10 cellular contexts compared by ENCODE assay signal in the genomic region with DNA sequence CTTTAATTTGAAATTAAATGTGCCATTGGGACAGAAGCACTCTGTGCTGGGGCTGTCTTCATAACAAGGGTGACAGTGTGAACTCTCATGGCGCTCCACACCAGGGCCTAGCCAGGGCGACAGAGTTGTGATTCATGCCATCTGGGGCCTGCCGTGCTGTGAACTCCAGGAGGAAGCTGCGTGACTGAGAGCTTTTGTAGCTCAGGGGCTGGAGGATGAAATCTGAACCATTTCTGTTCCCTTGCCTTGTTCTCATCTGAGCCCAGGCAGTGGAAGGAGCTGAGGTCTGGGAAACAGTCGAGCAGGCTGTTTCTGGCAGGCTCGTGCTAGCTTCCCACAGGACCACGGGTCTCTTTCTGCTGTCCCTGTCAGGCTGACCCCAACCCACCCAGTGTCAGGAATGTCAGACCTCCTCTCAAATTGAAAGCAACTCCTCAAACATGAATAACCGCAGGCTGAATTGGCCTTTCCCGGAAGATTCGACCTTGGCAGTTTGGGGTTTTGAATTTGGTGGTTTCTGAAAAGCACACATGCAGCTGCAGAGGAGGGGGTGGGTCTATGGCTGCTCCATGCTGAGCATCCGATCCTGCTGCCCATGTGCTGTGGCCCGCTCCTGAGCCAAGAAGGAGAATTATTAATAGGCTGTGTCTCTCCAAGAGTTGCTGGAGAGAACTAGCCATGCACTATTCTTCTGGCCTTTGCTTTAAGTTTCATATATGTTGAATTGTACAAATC.
DNase-seq lines count a peak whose midpoint lies in the region; ATAC-seq and TF ChIP-seq lines count a peak whose summit lies in the region.
"Had no signal": no experiment of that assay in that cellular context is flagged by ENCODE, and none has a peak within 500 bp of the region (broad histone marks: within the 10 kb centered on the region; RNA-seq: fewer than 3 reads in every experiment).

No MANE protein-coding gene starts in this region.

- no peak for DNase-seq in activated naive CD8-positive, alpha-beta T cell treated with anti-CD3 and anti-CD28 coated beads, Interleukin-2, amount 10 ng/mL, durations not matched to agents 7 days and 5 days
- no peak for DNase-seq in activated naive CD8-positive, alpha-beta T cell treated with anti-CD3 and anti-CD28 coated beads for 36 hours
- peak; percentile 14 to 80 (median 72) for DNase-seq in dorsolateral prefrontal cortex
- no peak for DNase-seq in vagina (ENCODE audit: extremely low spot score in 2 of 2)
- DNase-seq in COLO668 (lab: John Stamatoyannopoulos, UW; ENCODE audit: unreplicated experiment) = no peak
- DNase-seq: activated naive CD8-positive, alpha-beta T cell treated with anti-CD3 and anti-CD28 coated beads, Interleukin-2, amount 50 U/mL, for 24 hours; CD4-positive, alpha-beta memory T cell had no signal

- intact Hi-C loops in dorsolateral prefrontal cortex (cut with DNase I) = loop anchor here in 1 of 2 donors (5.0 kb wide), 2 partner anchors 35 to 295 kb away; no protein-coding TSS in a partner anchor
- intact Hi-C loops in vagina (cut with DNase I) = no loop called here

- H3K4me1 Mint-ChIP-seq in activated naive CD8-positive, alpha-beta T cell treated with anti-CD3 and anti-CD28 coated beads, Interleukin-2, amount 10 ng/mL, durations not matched to agents 7 days and 5 days = peaks cover 21% of the 10 kb centered on the region
- H3K4me1 Mint-ChIP-seq in activated naive CD8-positive, alpha-beta T cell treated with anti-CD3 and anti-CD28 coated beads for 36 hours = no peaks in the 10 kb centered on the region

- TF ChIP-seq POLR2A in vagina (IDR thresholded peaks at IDR 0.05) = no peak

- TF ChIP-seq CTCF in dorsolateral prefrontal cortex (IDR thresholded peaks at IDR 0.05 in 54 of 56, conservative IDR thresholded peaks at IDR 0.05 in 2 of 56; ENCODE audit: low read depth in 1 of 56, partially characterized antibody in 56 of 56) = peak in 4 of 56 donors; percentile 4 to 12 (median 11)
- TF ChIP-seq CTCF in vagina (IDR thresholded peaks at IDR 0.05) = no peak

- H3K27me3 ChIP-seq in dorsolateral prefrontal cortex (no peaks in the 10 kb centered on the region), vagina (no peaks in the 10 kb centered on the region)

- H3K9me3 ChIP-seq in mesodermal cell (ENCODE audit: control insufficient read depth, low read length) = no peaks in the 10 kb centered on the region
- H3K9me3 ChIP-seq in vagina = no peaks in the 10 kb centered on the region

- H3K36me3 Mint-ChIP-seq in activated naive CD8-positive, alpha-beta T cell treated with anti-CD3 and anti-CD28 coated beads, Interleukin-2, amount 10 ng/mL, durations not matched to agents 7 days and 5 days = no peaks in the 10 kb centered on the region
- no peaks in the 10 kb centered on the region for H3K36me3 Mint-ChIP-seq in activated naive CD8-positive, alpha-beta T cell treated with anti-CD3 and anti-CD28 coated beads for 36 hours
- H3K36me3 Mint-ChIP-seq: CD4-positive, alpha-beta memory T cell had no signal

- H3K4me3 ChIP-seq in dorsolateral prefrontal cortex (peak overlapping the region in 8 of 59 donors; percentile 3 to 47 (median 12)), mesodermal cell (ENCODE audit: extremely low read depth, insufficient read depth, low read length, poor library complexity, severe bottlenecking) (no peak overlapping the region), vagina (no peak overlapping the region)

- H3K27ac Mint-ChIP-seq in activated naive CD8-positive, alpha-beta T cell treated with anti-CD3 and anti-CD28 coated beads, Interleukin-2, amount 10 ng/mL, durations not matched to agents 7 days and 5 days = peak overlapping the region; percentile 12
- H3K27ac Mint-ChIP-seq in activated naive CD8-positive, alpha-beta T cell treated with anti-CD3 and anti-CD28 coated beads for 36 hours = no peak overlapping the region
- H3K27ac Mint-ChIP-seq: activated naive CD8-positive, alpha-beta T cell treated with anti-CD3 and anti-CD28 coated beads, Interleukin-2, amount 50 U/mL, for 24 hours; CD4-positive, alpha-beta memory T cell had no signal

- ATAC-seq in activated naive CD8-positive, alpha-beta T cell treated with anti-CD3 and anti-CD28 coated beads, Interleukin-2, amount 10 ng/mL, durations not matched to agents 7 days and 5 days (ENCODE audit: low read depth) = no peak
- no peak for ATAC-seq in HG03439 (IDR thresholded peaks at IDR 0.05; ENCODE audit: unreplicated experiment)
- no peak for ATAC-seq in HG02798 (IDR thresholded peaks at IDR 0.05; ENCODE audit: poor library complexity, unreplicated experiment)
- ATAC-seq: activated naive CD8-positive, alpha-beta T cell treated with anti-CD3 and anti-CD28 coated beads, Interleukin-2, amount 50 U/mL, for 24 hours had no signal

- H3K4me1 ChIP-seq in mesodermal cell (ENCODE audit: control insufficient read depth, insufficient read depth, low read length, poor library complexity, severe bottlenecking) (peaks cover 23% of the 10 kb centered on the region), vagina (peaks cover 25% of the 10 kb centered on the region)

- H3K9me3 Mint-ChIP-seq in activated naive CD8-positive, alpha-beta T cell treated with anti-CD3 and anti-CD28 coated beads, Interleukin-2, amount 10 ng/mL, durations not matched to agents 7 days and 5 days = no peaks in the 10 kb centered on the region
- H3K9me3 Mint-ChIP-seq in activated naive CD8-positive, alpha-beta T cell treated with anti-CD3 and anti-CD28 coated beads for 36 hours = no peaks in the 10 kb centered on the region
- H3K9me3 Mint-ChIP-seq: activated naive CD8-positive, alpha-beta T cell treated with anti-CD3 and anti-CD28 coated beads, Interleukin-2, amount 50 U/mL, for 24 hours; CD4-positive, alpha-beta memory T cell had no signal

- peak overlapping the region; percentile 59 to 94 (median 84) for H3K27ac ChIP-seq in dorsolateral prefrontal cortex
- peak overlapping the region; percentile 77 for H3K27ac ChIP-seq in mesodermal cell (ENCODE audit: low read depth, low read length, severe bottlenecking)
- peak overlapping the region; percentile 79 for H3K27ac ChIP-seq in vagina

- 51 to 70% methylated on average over 6 to 10 of the region's 12 CpGs for WGBS in mesodermal cell (ENCODE audit: insufficient coverage in 2 of 2), 2 experiments

- POLR2A ChIA-PET in activated naive CD8-positive, alpha-beta T cell treated with anti-CD3 and anti-CD28 coated beads, Interleukin-2, amount 10 ng/mL, durations not matched to agents 7 days and 5 days (lab: Charles Lee) = no interaction called here

- peaks cover 2% of the 10 kb centered on the region for H3K27me3 Mint-ChIP-seq in activated naive CD8-positive, alpha-beta T cell treated with anti-CD3 and anti-CD28 coated beads, Interleukin-2, amount 10 ng/mL, durations not matched to agents 7 days and 5 days
- peaks cover 7% of the 10 kb centered on the region for H3K27me3 Mint-ChIP-seq in activated naive CD8-positive, alpha-beta T cell treated with anti-CD3 and anti-CD28 coated beads for 36 hours

- H3K36me3 ChIP-seq in mesodermal cell (ENCODE audit: control insufficient read depth, insufficient read depth, low read length) = no peaks in the 10 kb centered on the region
- H3K36me3 ChIP-seq in vagina = no peaks in the 10 kb centered on the region

- H3K4me3 Mint-ChIP-seq in activated naive CD8-positive, alpha-beta T cell treated with anti-CD3 and anti-CD28 coated beads, Interleukin-2, amount 10 ng/mL, durations not matched to agents 7 days and 5 days = peak overlapping the region; percentile 49
- no peak overlapping the region for H3K4me3 Mint-ChIP-seq in activated naive CD8-positive, alpha-beta T cell treated with anti-CD3 and anti-CD28 coated beads for 36 hours
- H3K4me3 Mint-ChIP-seq: activated naive CD8-positive, alpha-beta T cell treated with anti-CD3 and anti-CD28 coated beads, Interleukin-2, amount 50 U/mL, for 24 hours; CD4-positive, alpha-beta memory T cell had no signal

Comparison
In these comparisons a context has a peak if more than half of its experiments do, and no peak if none do; other contexts are left out.
1. DNase-seq: peak in dorsolateral prefrontal cortex (10 of 10); none in activated naive CD8-positive, alpha-beta T cell treated with anti-CD3 and anti-CD28 coated beads, Interleukin-2, amount 10 ng/mL, durations not matched to agents 7 days and 5 days (single experiment), activated naive CD8-positive, alpha-beta T cell treated with anti-CD3 and anti-CD28 coated beads for 36 hours (single experiment), vagina (0 of 2) and COLO668 (single experiment).
2. Peak in every context shown above with its lines, with median percentiles within 50 percentile points of each other: H3K27ac ChIP-seq.